Comparison of ENCODE assay signal across 1 cellular context in the genomic region with DNA sequence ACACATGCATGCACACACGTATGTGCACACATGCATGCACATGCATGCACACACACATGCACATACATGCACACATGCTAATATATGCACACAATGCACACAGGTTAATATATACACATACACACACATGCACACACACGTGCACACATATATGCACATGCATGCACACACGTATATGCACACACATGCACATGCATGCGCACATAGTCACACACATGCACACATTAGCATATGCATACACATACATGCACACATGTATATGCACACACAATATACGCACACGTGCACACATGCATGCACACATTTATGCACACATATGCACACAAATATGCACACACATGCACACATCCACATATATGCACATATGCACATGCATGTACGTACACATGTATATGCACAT.
TF ChIP-seq lines count a peak whose summit lies in the region.

No MANE protein-coding gene starts in this region.

TF ChIP-seq in GM12878, 131 proteins besides CTCF, POLR2A, EP300 and RAD21 (continued from another document):
- TF ChIP-seq, protein P1, sequence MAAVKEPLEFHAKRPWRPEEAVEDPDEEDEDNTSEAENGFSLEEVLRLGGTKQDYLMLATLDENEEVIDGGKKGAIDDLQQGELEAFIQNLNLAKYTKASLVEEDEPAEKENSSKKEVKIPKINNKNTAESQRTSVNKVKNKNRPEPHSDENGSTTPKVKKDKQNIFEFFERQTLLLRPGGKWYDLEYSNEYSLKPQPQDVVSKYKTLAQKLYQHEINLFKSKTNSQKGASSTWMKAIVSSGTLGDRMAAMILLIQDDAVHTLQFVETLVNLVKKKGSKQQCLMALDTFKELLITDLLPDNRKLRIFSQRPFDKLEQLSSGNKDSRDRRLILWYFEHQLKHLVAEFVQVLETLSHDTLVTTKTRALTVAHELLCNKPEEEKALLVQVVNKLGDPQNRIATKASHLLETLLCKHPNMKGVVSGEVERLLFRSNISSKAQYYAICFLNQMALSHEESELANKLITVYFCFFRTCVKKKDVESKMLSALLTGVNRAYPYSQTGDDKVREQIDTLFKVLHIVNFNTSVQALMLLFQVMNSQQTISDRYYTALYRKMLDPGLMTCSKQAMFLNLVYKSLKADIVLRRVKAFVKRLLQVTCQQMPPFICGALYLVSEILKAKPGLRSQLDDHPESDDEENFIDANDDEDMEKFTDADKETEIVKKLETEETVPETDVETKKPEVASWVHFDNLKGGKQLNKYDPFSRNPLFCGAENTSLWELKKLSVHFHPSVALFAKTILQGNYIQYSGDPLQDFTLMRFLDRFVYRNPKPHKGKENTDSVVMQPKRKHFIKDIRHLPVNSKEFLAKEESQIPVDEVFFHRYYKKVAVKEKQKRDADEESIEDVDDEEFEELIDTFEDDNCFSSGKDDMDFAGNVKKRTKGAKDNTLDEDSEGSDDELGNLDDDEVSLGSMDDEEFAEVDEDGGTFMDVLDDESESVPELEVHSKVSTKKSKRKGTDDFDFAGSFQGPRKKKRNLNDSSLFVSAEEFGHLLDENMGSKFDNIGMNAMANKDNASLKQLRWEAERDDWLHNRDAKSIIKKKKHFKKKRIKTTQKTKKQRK (IDR thresholded peaks at IDR 0.05; ENCODE audit: low read depth, low read length): no peak
- TF ChIP-seq, protein P2, sequence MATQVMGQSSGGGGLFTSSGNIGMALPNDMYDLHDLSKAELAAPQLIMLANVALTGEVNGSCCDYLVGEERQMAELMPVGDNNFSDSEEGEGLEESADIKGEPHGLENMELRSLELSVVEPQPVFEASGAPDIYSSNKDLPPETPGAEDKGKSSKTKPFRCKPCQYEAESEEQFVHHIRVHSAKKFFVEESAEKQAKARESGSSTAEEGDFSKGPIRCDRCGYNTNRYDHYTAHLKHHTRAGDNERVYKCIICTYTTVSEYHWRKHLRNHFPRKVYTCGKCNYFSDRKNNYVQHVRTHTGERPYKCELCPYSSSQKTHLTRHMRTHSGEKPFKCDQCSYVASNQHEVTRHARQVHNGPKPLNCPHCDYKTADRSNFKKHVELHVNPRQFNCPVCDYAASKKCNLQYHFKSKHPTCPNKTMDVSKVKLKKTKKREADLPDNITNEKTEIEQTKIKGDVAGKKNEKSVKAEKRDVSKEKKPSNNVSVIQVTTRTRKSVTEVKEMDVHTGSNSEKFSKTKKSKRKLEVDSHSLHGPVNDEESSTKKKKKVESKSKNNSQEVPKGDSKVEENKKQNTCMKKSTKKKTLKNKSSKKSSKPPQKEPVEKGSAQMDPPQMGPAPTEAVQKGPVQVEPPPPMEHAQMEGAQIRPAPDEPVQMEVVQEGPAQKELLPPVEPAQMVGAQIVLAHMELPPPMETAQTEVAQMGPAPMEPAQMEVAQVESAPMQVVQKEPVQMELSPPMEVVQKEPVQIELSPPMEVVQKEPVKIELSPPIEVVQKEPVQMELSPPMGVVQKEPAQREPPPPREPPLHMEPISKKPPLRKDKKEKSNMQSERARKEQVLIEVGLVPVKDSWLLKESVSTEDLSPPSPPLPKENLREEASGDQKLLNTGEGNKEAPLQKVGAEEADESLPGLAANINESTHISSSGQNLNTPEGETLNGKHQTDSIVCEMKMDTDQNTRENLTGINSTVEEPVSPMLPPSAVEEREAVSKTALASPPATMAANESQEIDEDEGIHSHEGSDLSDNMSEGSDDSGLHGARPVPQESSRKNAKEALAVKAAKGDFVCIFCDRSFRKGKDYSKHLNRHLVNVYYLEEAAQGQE (IDR thresholded peaks at IDR 0.05; ENCODE audit: low read depth, low read length): no peak
- TF ChIP-seq, protein P3, sequence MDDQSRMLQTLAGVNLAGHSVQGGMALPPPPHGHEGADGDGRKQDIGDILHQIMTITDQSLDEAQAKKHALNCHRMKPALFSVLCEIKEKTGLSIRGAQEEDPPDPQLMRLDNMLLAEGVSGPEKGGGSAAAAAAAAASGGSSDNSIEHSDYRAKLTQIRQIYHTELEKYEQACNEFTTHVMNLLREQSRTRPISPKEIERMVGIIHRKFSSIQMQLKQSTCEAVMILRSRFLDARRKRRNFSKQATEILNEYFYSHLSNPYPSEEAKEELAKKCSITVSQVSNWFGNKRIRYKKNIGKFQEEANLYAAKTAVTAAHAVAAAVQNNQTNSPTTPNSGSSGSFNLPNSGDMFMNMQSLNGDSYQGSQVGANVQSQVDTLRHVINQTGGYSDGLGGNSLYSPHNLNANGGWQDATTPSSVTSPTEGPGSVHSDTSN (IDR thresholded peaks at IDR 0.05; ENCODE audit: insufficient replicate concordance, low read depth, low read length): peak; percentile 24
